In genomic region chr4:132001542-132001941, GRCh38 we compare ENCODE assay signal across 19 cellular contexts.
DNase-seq lines count a peak whose midpoint lies in the region; ATAC-seq, FAIRE-seq and TF ChIP-seq lines count a peak whose summit lies in the region.
"Had no signal": no experiment of that assay in that cellular context is flagged by ENCODE, and none has a peak within 500 bp of the region (broad histone marks: within the 10 kb centered on the region; RNA-seq: fewer than 3 reads in every experiment).

No MANE protein-coding gene starts in this region.

- FAIRE-seq in RCC 7860 (lab: Jason Lieb, UNC): no peak

- peak; percentile 20 for DNase-seq in GM04504 (ENCODE audit: low read depth)
- peak; percentile 39 for DNase-seq in RCC 7860 (ENCODE audit: low spot score)
- DNase-seq in epithelial cell of proximal tubule (ENCODE audit: low read depth): peak; percentile 6
- DNase-seq in retinal pigment epithelial cell (ENCODE audit: low read depth): peak; percentile 30
- DNase-seq in DMS 273 (lab: John Stamatoyannopoulos, UW; ENCODE audit: unreplicated experiment): no peak
- DNase-seq: activated CD4-positive, CD25-positive, alpha-beta regulatory T cell treated with anti-CD3 and anti-CD28 coated beads, Interleukin-2, amount 50 U/mL, for 72 hours; activated naive CD4-positive, alpha-beta T cell treated with Interleukin-2 at 50 U/mL for 16 hours; DMS79; effector memory CD4-positive, alpha-beta T cell; NCI-H2171 treated with DMSO at 0.1 percent for 48 hours; Right ventricle myocardium superior; stimulated activated CD4-positive, alpha-beta T cell treated with anti-CD3 and anti-CD28 coated beads, Interleukin-2, amount 100 ng/mL, for 48 hours; stimulated activated CD8-positive, alpha-beta memory T cell treated with anti-CD3 and anti-CD28 coated beads, Interleukin-4, amount 100 ng/mL, for 48 hours; T-helper 2 cell; testis had no signal

- TF ChIP-seq CTCF in epithelial cell of proximal tubule (conservative IDR thresholded peaks at IDR 0.05; ENCODE audit: low read depth, low read length) (no peak), retinal pigment epithelial cell (conservative IDR thresholded peaks at IDR 0.05; ENCODE audit: low read depth, low read length) (no peak)

- ATAC-seq in HG03095 (IDR thresholded peaks at IDR 0.05; ENCODE audit: unreplicated experiment): no peak
- no peak for ATAC-seq in GM21367 (IDR thresholded peaks at IDR 0.05; ENCODE audit: unreplicated experiment)
- ATAC-seq: sciatic nerve had no signal

- H3K4me3 ChIP-seq in epithelial cell of proximal tubule (ENCODE audit: low read depth, low read length) (no peak overlapping the region), retinal pigment epithelial cell (ENCODE audit: low read length) (no peak overlapping the region)
- H3K4me3 ChIP-seq: cardiac muscle cell, testis had no signal
